Comparison of ENCODE assay signal across 18 cellular contexts in the genomic region with DNA sequence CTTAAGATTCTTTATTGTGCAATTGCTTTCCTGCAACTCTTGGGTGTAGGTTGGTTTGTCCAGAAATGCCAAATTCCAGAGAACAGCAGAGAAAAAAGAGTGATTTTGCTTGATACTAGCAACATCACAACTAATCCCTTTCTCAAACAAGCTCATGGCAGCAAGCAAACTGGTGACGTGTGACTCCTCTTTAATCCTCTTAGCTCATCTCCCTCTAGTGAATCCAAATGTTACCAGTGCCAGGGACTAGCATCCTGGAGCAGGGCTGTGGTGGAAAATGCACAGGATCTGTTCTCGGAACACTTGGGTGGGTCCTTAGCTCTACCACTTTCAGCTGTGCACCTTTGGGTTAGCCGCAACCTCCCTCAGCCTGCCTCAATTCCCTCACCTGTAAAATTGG.
"Had no signal": no experiment of that assay in that cellular context is flagged by ENCODE, and none has a peak within 500 bp of the region (broad histone marks: within the 10 kb centered on the region; RNA-seq: fewer than 3 reads in every experiment).

No MANE protein-coding gene starts in this region.

- H3K79me2 ChIP-seq: hepatocyte had no signal

- H3K27ac ChIP-seq: coronary artery, foreskin keratinocyte, hepatocyte, right atrium auricular region, stomach had no signal

- H3K36me3 ChIP-seq: right atrium auricular region, stomach had no signal

- ATAC-seq: foreskin keratinocyte; left colon; left ventricle myocardium superior; naive thymus-derived CD4-positive, alpha-beta T cell had no signal

- H3K27me3 ChIP-seq: foreskin keratinocyte, right atrium auricular region had no signal

- FAIRE-seq: endometrium, small intestine, urothelium cell line had no signal

- H3K4me1 ChIP-seq: foreskin keratinocyte, right atrium auricular region, stomach had no signal

- H3K4me3 ChIP-seq: coronary artery, hepatocyte, lung, right atrium auricular region, stomach had no signal

- DNase-seq: effector CD8-positive, alpha-beta T cell; foreskin keratinocyte; head of caudate nucleus; left colon; left ventricle myocardium superior; mesenchymal stem cell; naive thymus-derived CD4-positive, alpha-beta T cell; small intestine; stimulated activated CD4-positive, alpha-beta T cell treated with anti-CD3 and anti-CD28 coated beads, Interleukin-12 subunit alpha, Interleukin-12 subunit beta, amount 100 ng/mL, for 4 hours; stimulated activated naive CD4-positive, alpha-beta T cell; stomach; substantia nigra had no signal

- H2AFZ ChIP-seq: hepatocyte had no signal

- H3K4me2 ChIP-seq: hepatocyte had no signal
